ENCODE assay signal across 8 cellular contexts in genomic region chr22:20267441-20268288, GRCh38. TPM values are rescaled to one million over a fixed set of nuclear protein-coding genes. Genes with fewer than 3 reads are reported as not detected.
A peak's percentile ranks its signal among the peaks of the same experiment; 100 is the strongest.
DNase-seq lines count a peak whose midpoint lies in the region; ATAC-seq and TF ChIP-seq lines count a peak whose summit lies in the region.

No MANE protein-coding gene starts in this region.

- H3K4me1 Mint-ChIP-seq in MCF 10A (ENCODE audit: insufficient read depth, unreplicated experiment), result no peaks in the 10 kb centered on the region

- CTCF ChIA-PET in MCF 10A (lab: Yijun Ruan, JAX), result no interaction called here

- no peaks in the 10 kb centered on the region for H3K36me3 ChIP-seq in mesodermal cell (ENCODE audit: control insufficient read depth, insufficient read depth, low read length)

- H3K27ac ChIP-seq in 22Rv1 (peak overlapping the region; percentile 48), mesodermal cell (ENCODE audit: low read depth, low read length, severe bottlenecking) (no peak overlapping the region)

- H3K4me3 Mint-ChIP-seq in MCF 10A (ENCODE audit: unreplicated experiment), result peak overlapping the region; percentile 28

- DNase-seq in HFF-Myc (ENCODE audit: extremely low read depth, low read depth) (no peak), MCF 10A (ENCODE audit: unreplicated experiment) (peak; percentile 34), putamen (ENCODE audit: low spot score) (no peak), SKM-1 treated with dmso at 0.1 percent for 144 hours (lab: John Stamatoyannopoulos, UW; ENCODE audit: unreplicated experiment) (no peak)
- DNase-seq in activated CD4-positive, CD25-positive, alpha-beta regulatory T cell treated with anti-CD3 and anti-CD28 coated beads, Interleukin-2, amount 50 U/mL, for 72 hours, result no peak

- H3K27ac Mint-ChIP-seq in MCF 10A (ENCODE audit: low read depth, unreplicated experiment), result no peak overlapping the region

- no peak for ATAC-seq in HG03025 (IDR thresholded peaks at IDR 0.05; ENCODE audit: low FRiP score, unreplicated experiment)

- intact Hi-C loops in MCF 10A (cut with micrococcal nuclease), result loop anchor here (1.0 kb wide), 1 partner anchor 110 kb away; no protein-coding TSS in a partner anchor

- no peaks in the 10 kb centered on the region for H3K4me1 ChIP-seq in mesodermal cell (ENCODE audit: control insufficient read depth, insufficient read depth, low read length, poor library complexity, severe bottlenecking)

- no peaks in the 10 kb centered on the region for H3K36me3 Mint-ChIP-seq in MCF 10A (ENCODE audit: insufficient read depth, unreplicated experiment)

- POLR2A ChIA-PET in MCF 10A (lab: Yijun Ruan, JAX), result no interaction called here

- H3K4me3 ChIP-seq in HFF-Myc (replicated peaks; ENCODE audit: low read depth, low read length), result peak overlapping the region; percentile 30
- H3K4me3 ChIP-seq in mesodermal cell (ENCODE audit: extremely low read depth, insufficient read depth, low read length, poor library complexity, severe bottlenecking), result peak overlapping the region; percentile 39

- H3K27me3 Mint-ChIP-seq in MCF 10A (ENCODE audit: insufficient read depth, unreplicated experiment), result no peaks in the 10 kb centered on the region

- WGBS in mesodermal cell (ENCODE audit: insufficient coverage in 2 of 2), 2 experiments, result 2% methylated on average over 70 to 73 of the region's 104 CpGs

- BruUV-seq in MCF 10A (replicated peaks; lab: Mats Ljungman, UMichigan), result no TSS peak

- H3K9me3 ChIP-seq in mesodermal cell (ENCODE audit: control insufficient read depth, low read length), result no peaks in the 10 kb centered on the region

- no peak for TF ChIP-seq CTCF in 22Rv1 (IDR thresholded peaks at IDR 0.05)
- TF ChIP-seq CTCF in HFF-Myc (IDR thresholded peaks at IDR 0.05; ENCODE audit: low read depth, low read length, missing control alignments), result no peak
- TF ChIP-seq CTCF in MCF 10A (IDR thresholded peaks at IDR 0.05; ENCODE audit: unreplicated experiment), result no peak

- no peaks in the 10 kb centered on the region for H3K9me3 Mint-ChIP-seq in MCF 10A (ENCODE audit: unreplicated experiment)

RNA-seq across cellular contexts. Expression of gene RTN4R, which starts 0.5 kb away (rescaled TPM):
- 2.7 and 3.7 TPM in 2 replicates for total RNA-seq in MCF 10A (2022)
- polyA plus RNA-seq in mesodermal cell (2013, experiment 1 of 2), result 5.7 TPM
- polyA plus RNA-seq in mesodermal cell (2013, experiment 2 of 2), result 3.7 TPM

RNA-seq across cellular contexts. Expression of gene DGCR6L, which starts 52.2 kb away (rescaled TPM):
- total RNA-seq in MCF 10A (2022), result 33.3 and 36.4 TPM in 2 replicates
- polyA plus RNA-seq in mesodermal cell (2013, experiment 1 of 2), result 40.1 TPM
- 37.0 TPM for polyA plus RNA-seq in mesodermal cell (2013, experiment 2 of 2)
